Comparison of ENCODE assay signal across 21 cellular contexts in genomic region chr4:72744103-72744725, GRCh38.
"Had no signal": no experiment of that assay in that cellular context is flagged by ENCODE, and none has a peak within 500 bp of the region (broad histone marks: within the 10 kb centered on the region; RNA-seq: fewer than 3 reads in every experiment).

No MANE protein-coding gene starts in this region.

- H3K4me3 ChIP-seq: cardiac muscle cell, right atrium auricular region, tibial artery, uterus had no signal

- H3K9me3 ChIP-seq: neutrophil, right atrium auricular region, tibial artery, uterus had no signal

- H3K36me3 ChIP-seq: cardiac muscle cell, neutrophil, right atrium auricular region, tibial artery, uterus had no signal

- ATAC-seq: activated CD8-positive, alpha-beta T cell treated with anti-CD3 and anti-CD28 coated beads, Interleukin-2, amount 10 ng/mL, durations not matched to agents 7 days and 5 days; esophagus mucosa; natural killer cell; stimulated activated naive B cell treated with anti-CD40 and anti-IgM and Interleukin-4, amounts not matched to agents 10 μg/mL and 1 μg/mL and 100 μg/mL, for 72 hours had no signal

- H3K27me3 ChIP-seq: cardiac muscle cell, neutrophil, right atrium auricular region, tibial artery, uterus had no signal

- H3K4me1 ChIP-seq: right atrium auricular region had no signal

- DNase-seq: activated B cell treated with CpG ODN at 0.5 μM for 24 hours; activated CD4-positive, alpha-beta T cell treated with anti-CD3 and anti-CD28 coated beads for 48 hours; activated CD8-positive, alpha-beta memory T cell treated with anti-CD3 and anti-CD28 coated beads, Interleukin-2, amount 50 U/mL, for 4 hours; activated CD8-positive, alpha-beta T cell treated with anti-CD3 and anti-CD28 coated beads, Interleukin-2, amount 10 ng/mL, durations not matched to agents 7 days and 5 days; activated effector memory CD4-positive, alpha-beta T cell treated with anti-CD3 and anti-CD28 coated beads, Interleukin-2, amount 50 U/mL, for 16 hours; activated naive CD8-positive, alpha-beta T cell treated with anti-CD3 and anti-CD28 coated beads for 36 hours; activated T-cell treated with anti-CD3 and anti-CD28 coated beads, Interleukin-2, amount 50 U/mL, for 48 hours; foreskin fibroblast; glutamatergic neuron; hypothalamus; kidney; mesendoderm; natural killer cell; stimulated activated CD4-positive, alpha-beta T cell treated with anti-CD3 and anti-CD28 coated beads, Interleukin-2, amount 100 ng/mL, for 48 hours; stimulated activated naive B cell treated with anti-CD40 and anti-IgM and Interleukin-4, amounts not matched to agents 10 μg/mL and 1 μg/mL and 100 μg/mL, for 72 hours; tibial artery; uterus had no signal

- H3K27ac ChIP-seq: cardiac muscle cell, neutrophil, right atrium auricular region, tibial artery, uterus had no signal
